Comparison of ENCODE assay signal across 1 cellular context in genomic region chr17:31113368-31113767, GRCh38.
TF ChIP-seq lines count a peak whose summit lies in the region.
"Not testable (repeated sequence)": the region's sequence is repeated elsewhere in the genome, so short reads cannot be mapped to it uniquely, and the experiment has no call there.

No MANE protein-coding gene starts in this region.

TF ChIP-seq in HepG2, 621 proteins besides CTCF, POLR2A, EP300 and RAD21 (continued from another document):
- TF ChIP-seq FOXK1 (CRISPR knock-in tag; IDR thresholded peaks at IDR 0.05; ENCODE audit: borderline replicate concordance, low read depth): 0 out of 2 replicates have a peak, but pooled peaks have one; percentile 52
- TF ChIP-seq RXRA (CRISPR knock-in tag; IDR thresholded peaks at IDR 0.05): peak; percentile 79; the same call in 1 of the 2 replicates
- TF ChIP-seq GABPB1 (CRISPR knock-in tag; IDR thresholded peaks at IDR 0.05): 0 out of 2 replicates have a peak, but pooled peaks have one; percentile 11
- peak; percentile 56; the same call in 1 of the 2 replicates for TF ChIP-seq CBX5 (CRISPR knock-in tag; IDR thresholded peaks at IDR 0.05; ENCODE audit: borderline replicate concordance)
- TF ChIP-seq BCL6 (CRISPR knock-in tag; IDR thresholded peaks at IDR 0.05): peak; percentile 36; the same call in 1 of the 2 replicates
- peak; percentile 91 for TF ChIP-seq FOSL2 (CRISPR knock-in tag; IDR thresholded peaks at IDR 0.05)
- TF ChIP-seq ERF (CRISPR knock-in tag; IDR thresholded peaks at IDR 0.05): peak; percentile 32; the same call in 1 of the 2 replicates
- peak; percentile 76; the same call in 1 of the 2 replicates for TF ChIP-seq ZMYM4 (CRISPR knock-in tag; IDR thresholded peaks at IDR 0.05)
- 0 out of 2 replicates have a peak, but pooled peaks have one; percentile 22 for TF ChIP-seq HMG20B (CRISPR knock-in tag; conservative IDR thresholded peaks at IDR 0.05)
- peak; percentile 81 for TF ChIP-seq CEBPG (CRISPR knock-in tag; IDR thresholded peaks at IDR 0.05)
- TF ChIP-seq KDM1A (CRISPR knock-in tag; IDR thresholded peaks at IDR 0.05): 0 out of 2 replicates have a peak, but pooled peaks have one; percentile 24
- not testable (repeated sequence) for TF ChIP-seq FOXP1 (IDR thresholded peaks at IDR 0.05)
- TF ChIP-seq FOXP1 (CRISPR knock-in tag; IDR thresholded peaks at IDR 0.05): peak; percentile 32; the same call in 1 of the 2 replicates
- peak; percentile 48; the same call in 1 of the 2 replicates for TF ChIP-seq HOXA3 (CRISPR knock-in tag; IDR thresholded peaks at IDR 0.05)
- TF ChIP-seq MIXL1 (CRISPR knock-in tag; IDR thresholded peaks at IDR 0.05): 0 out of 2 replicates have a peak, but pooled peaks have one; percentile 21
- peak; percentile 62; the same call in 1 of the 2 replicates for TF ChIP-seq CEBPB (IDR thresholded peaks at IDR 0.05; ENCODE audit: borderline replicate concordance, low read depth, low read length)
- 0 out of 2 replicates have a peak, but pooled peaks have one; percentile 39 for TF ChIP-seq AHDC1 (CRISPR knock-in tag; IDR thresholded peaks at IDR 0.05; ENCODE audit: borderline replicate concordance)
- peak; percentile 17; the same call in 1 of the 2 replicates for TF ChIP-seq MIER3 (CRISPR knock-in tag; IDR thresholded peaks at IDR 0.05; ENCODE audit: borderline replicate concordance)
- TF ChIP-seq KMT2B (CRISPR knock-in tag; IDR thresholded peaks at IDR 0.05): 0 out of 2 replicates have a peak, but pooled peaks have one; percentile 32
